In genomic region chr12:46266382-46266791, GRCh38 we compare ENCODE assay signal across 8 cellular contexts.
A peak's percentile ranks its signal among the peaks of the same experiment; 100 is the strongest.
DNase-seq lines count a peak whose midpoint lies in the region; ATAC-seq lines count a peak whose summit lies in the region.

No MANE protein-coding gene starts in this region.

- H3K27ac Mint-ChIP-seq in activated naive CD4-positive, alpha-beta T cell treated with anti-CD3 and anti-CD28 coated beads, Interleukin-2, amount 10 ng/mL, durations not matched to agents 7 days and 5 days: no peak overlapping the region

- no peaks in the 10 kb centered on the region for H3K9me3 ChIP-seq in iPS-18c (ENCODE audit: control insufficient read depth, insufficient read depth, low read length)

- ATAC-seq in stimulated activated naive CD8-positive, alpha-beta T cell treated with anti-CD3 and anti-CD28 coated beads, Interleukin-15, Interleukin-2, amounts not matched to agents 100 U/mL and 50 U/mL, for 24 hours: no peak
- no peak for ATAC-seq in HG02973 (IDR thresholded peaks at IDR 0.05; ENCODE audit: unreplicated experiment)

- no peak overlapping the region for H3K4me3 Mint-ChIP-seq in activated naive CD4-positive, alpha-beta T cell treated with anti-CD3 and anti-CD28 coated beads, Interleukin-2, amount 10 ng/mL, durations not matched to agents 7 days and 5 days

- CTCF ChIA-PET in activated naive CD4-positive, alpha-beta T cell treated with anti-CD3 and anti-CD28 coated beads, Interleukin-2, amount 10 ng/mL, durations not matched to agents 7 days and 5 days (lab: Charles Lee): interaction anchor here (0.9 to 1.5 kb wide), 4 partner anchors 26 to 51 kb away, joined by 3 to 6 read pairs (median 4); no protein-coding TSS in a partner anchor

- H3K36me3 Mint-ChIP-seq in activated naive CD4-positive, alpha-beta T cell treated with anti-CD3 and anti-CD28 coated beads, Interleukin-2, amount 10 ng/mL, durations not matched to agents 7 days and 5 days: peaks cover 27% of the 10 kb centered on the region

- peaks cover 6% of the 10 kb centered on the region for H3K27me3 Mint-ChIP-seq in activated naive CD4-positive, alpha-beta T cell treated with anti-CD3 and anti-CD28 coated beads, Interleukin-2, amount 10 ng/mL, durations not matched to agents 7 days and 5 days

- no peaks in the 10 kb centered on the region for H3K9me3 Mint-ChIP-seq in activated naive CD4-positive, alpha-beta T cell treated with anti-CD3 and anti-CD28 coated beads, Interleukin-2, amount 10 ng/mL, durations not matched to agents 7 days and 5 days

- peaks cover 34% of the 10 kb centered on the region for H3K4me1 Mint-ChIP-seq in activated naive CD4-positive, alpha-beta T cell treated with anti-CD3 and anti-CD28 coated beads, Interleukin-2, amount 10 ng/mL, durations not matched to agents 7 days and 5 days

- H3K4me3 ChIP-seq in iPS-18c (ENCODE audit: insufficient read depth, low read depth, low read length): peak overlapping the region; percentile 92

- peak; percentile 11 to 52 for DNase-seq in NCI-H2081 (lab: John Stamatoyannopoulos, UW)
- DNase-seq in NCI-H2081 treated with DMSO at 0.1 percent for 48 hours (lab: John Stamatoyannopoulos, UW): no peak
- peak; percentile 19 for DNase-seq in NCI-H2029 treated with DMSO at 0.1 percent for 48 hours (lab: John Stamatoyannopoulos, UW)
- DNase-seq in activated naive CD4-positive, alpha-beta T cell treated with anti-CD3 and anti-CD28 coated beads, Interleukin-2, amount 10 ng/mL, durations not matched to agents 7 days and 5 days: peak; percentile 61
- DNase-seq in stimulated activated naive CD8-positive, alpha-beta T cell treated with anti-CD3 and anti-CD28 coated beads, Interleukin-15, Interleukin-2, amounts not matched to agents 100 U/mL and 50 U/mL, for 24 hours: peak; percentile 46
- no peak for DNase-seq in cortex of kidney (lab: John Stamatoyannopoulos, UW)

Comparison
In these comparisons a context has a peak if more than half of its experiments do, and no peak if none do; other contexts are left out.
1. DNase-seq: peak in NCI-H2081 (2 of 2), NCI-H2029 treated with DMSO at 0.1 percent for 48 hours (single experiment), activated naive CD4-positive, alpha-beta T cell treated with anti-CD3 and anti-CD28 coated beads, Interleukin-2, amount 10 ng/mL, durations not matched to agents 7 days and 5 days (single experiment) and stimulated activated naive CD8-positive, alpha-beta T cell treated with anti-CD3 and anti-CD28 coated beads, Interleukin-15, Interleukin-2, amounts not matched to agents 100 U/mL and 50 U/mL, for 24 hours (single experiment); none in NCI-H2081 treated with DMSO at 0.1 percent for 48 hours (single experiment) and cortex of kidney (single experiment).